ENCODE assay signal across 1 cellular context in genomic region chr10:106728232-106728631, GRCh38.
TF ChIP-seq lines count a peak whose summit lies in the region.

No MANE protein-coding gene starts in this region.

TF ChIP-seq in HepG2, 621 proteins besides CTCF, POLR2A, EP300 and RAD21:
- TF ChIP-seq, protein P1, sequence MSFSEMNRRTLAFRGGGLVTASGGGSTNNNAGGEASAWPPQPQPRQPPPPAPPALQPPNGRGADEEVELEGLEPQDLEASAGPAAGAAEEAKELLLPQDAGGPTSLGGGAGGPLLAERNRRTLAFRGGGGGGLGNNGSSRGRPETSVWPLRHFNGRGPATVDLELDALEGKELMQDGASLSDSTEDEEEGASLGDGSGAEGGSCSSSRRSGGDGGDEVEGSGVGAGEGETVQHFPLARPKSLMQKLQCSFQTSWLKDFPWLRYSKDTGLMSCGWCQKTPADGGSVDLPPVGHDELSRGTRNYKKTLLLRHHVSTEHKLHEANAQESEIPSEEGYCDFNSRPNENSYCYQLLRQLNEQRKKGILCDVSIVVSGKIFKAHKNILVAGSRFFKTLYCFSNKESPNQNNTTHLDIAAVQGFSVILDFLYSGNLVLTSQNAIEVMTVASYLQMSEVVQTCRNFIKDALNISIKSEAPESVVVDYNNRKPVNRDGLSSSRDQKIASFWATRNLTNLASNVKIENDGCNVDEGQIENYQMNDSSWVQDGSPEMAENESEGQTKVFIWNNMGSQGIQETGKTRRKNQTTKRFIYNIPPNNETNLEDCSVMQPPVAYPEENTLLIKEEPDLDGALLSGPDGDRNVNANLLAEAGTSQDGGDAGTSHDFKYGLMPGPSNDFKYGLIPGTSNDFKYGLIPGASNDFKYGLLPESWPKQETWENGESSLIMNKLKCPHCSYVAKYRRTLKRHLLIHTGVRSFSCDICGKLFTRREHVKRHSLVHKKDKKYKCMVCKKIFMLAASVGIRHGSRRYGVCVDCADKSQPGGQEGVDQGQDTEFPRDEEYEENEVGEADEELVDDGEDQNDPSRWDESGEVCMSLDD (CRISPR knock-in tag; IDR thresholded peaks at IDR 0.05; ENCODE audit: borderline replicate concordance): no peak
- no peak for TF ChIP-seq ZBTB44 (CRISPR knock-in tag; IDR thresholded peaks at IDR 0.05)
- TF ChIP-seq ONECUT2 (CRISPR knock-in tag; IDR thresholded peaks at IDR 0.05): peak; percentile 46; the same call in 1 of the 2 replicates
- no peak for TF ChIP-seq MIER3 (CRISPR knock-in tag; IDR thresholded peaks at IDR 0.05; ENCODE audit: borderline replicate concordance)
- TF ChIP-seq HNF4A (CRISPR knock-in tag; IDR thresholded peaks at IDR 0.05): 0 out of 2 replicates have a peak, but pooled peaks have one; percentile 40
- 0 out of 2 replicates have a peak, but pooled peaks have one; percentile 10 for TF ChIP-seq ZNF121 (CRISPR knock-in tag; IDR thresholded peaks at IDR 0.05)
- TF ChIP-seq PLRG1 (conservative IDR thresholded peaks at IDR 0.05): no peak
- no peak for TF ChIP-seq ARID3A (IDR thresholded peaks at IDR 0.05; ENCODE audit: low read depth, low read length)
